In the genomic region with DNA sequence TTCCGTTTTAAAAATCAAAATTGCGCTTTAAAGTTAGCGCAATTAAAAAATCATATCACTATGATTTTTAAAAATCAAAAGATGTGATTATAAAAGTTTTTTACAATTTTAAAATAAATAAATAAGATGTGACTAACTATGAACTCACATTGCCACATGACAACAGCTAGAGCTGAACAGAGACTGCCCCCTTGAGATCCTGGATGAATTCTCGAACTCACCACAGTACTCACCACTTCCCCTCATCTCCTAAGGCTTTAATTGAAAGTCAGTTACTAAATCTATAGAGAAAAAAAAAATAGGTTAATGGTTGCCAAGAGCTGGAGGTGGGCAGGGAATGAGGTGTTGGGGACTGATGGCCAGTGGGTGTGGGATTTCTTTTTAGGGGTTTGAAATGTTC, we compare ENCODE assay signal across 11 cellular contexts.
A peak's percentile ranks its signal among the peaks of the same experiment; 100 is the strongest.
DNase-seq lines count a peak whose midpoint lies in the region; ATAC-seq, FAIRE-seq and TF ChIP-seq lines count a peak whose summit lies in the region.
"Had no signal": no experiment of that assay in that cellular context is flagged by ENCODE, and none has a peak within 500 bp of the region (broad histone marks: within the 10 kb centered on the region; RNA-seq: fewer than 3 reads in every experiment).

No MANE protein-coding gene starts in this region.

- POLR2A ChIA-PET in activated CD8-positive, alpha-beta T cell treated with anti-CD3 and anti-CD28 coated beads, Interleukin-2, amount 10 ng/mL, durations not matched to agents 7 days and 5 days (lab: Charles Lee), result interaction anchor here (0.9 kb wide), 1 partner anchor 379 kb away, joined by 4 read pairs; no protein-coding TSS in a partner anchor

- no peak overlapping the region for H3K4me3 Mint-ChIP-seq in activated CD8-positive, alpha-beta T cell treated with anti-CD3 and anti-CD28 coated beads, Interleukin-2, amount 10 ng/mL, durations not matched to agents 7 days and 5 days

- H3K4me3 ChIP-seq in Jurkat, Clone E6-1 (ENCODE audit: low read length), result no peak overlapping the region
- H3K4me3 ChIP-seq: ascending aorta, heart left ventricle had no signal

- H3K36me3 Mint-ChIP-seq in activated CD8-positive, alpha-beta T cell treated with anti-CD3 and anti-CD28 coated beads, Interleukin-2, amount 10 ng/mL, durations not matched to agents 7 days and 5 days (ENCODE audit: low read depth), result no peaks in the 10 kb centered on the region

- H3K27ac Mint-ChIP-seq in activated CD8-positive, alpha-beta T cell treated with anti-CD3 and anti-CD28 coated beads, Interleukin-2, amount 10 ng/mL, durations not matched to agents 7 days and 5 days, result no peak overlapping the region

- no peak for FAIRE-seq in D721Med (lab: Jason Lieb, UNC)

- CTCF ChIA-PET in activated CD8-positive, alpha-beta T cell treated with anti-CD3 and anti-CD28 coated beads, Interleukin-2, amount 10 ng/mL, durations not matched to agents 7 days and 5 days (lab: Charles Lee), result interaction anchor here (0.7 to 2.3 kb wide), 12 partner anchors 33 to 381 kb away, joined by 3 to 25 read pairs (median 4); no protein-coding TSS in a partner anchor

- no peaks in the 10 kb centered on the region for H3K27me3 Mint-ChIP-seq in activated CD8-positive, alpha-beta T cell treated with anti-CD3 and anti-CD28 coated beads, Interleukin-2, amount 10 ng/mL, durations not matched to agents 7 days and 5 days (ENCODE audit: low read depth)

- TF ChIP-seq CTCF in D721Med (IDR thresholded peaks at IDR 0.05; ENCODE audit: insufficient read depth, missing control alignments), result peak; percentile 9

- H3K9me3 Mint-ChIP-seq in activated CD8-positive, alpha-beta T cell treated with anti-CD3 and anti-CD28 coated beads, Interleukin-2, amount 10 ng/mL, durations not matched to agents 7 days and 5 days (ENCODE audit: insufficient read depth), result no peaks in the 10 kb centered on the region

- ATAC-seq in activated CD8-positive, alpha-beta T cell treated with anti-CD3 and anti-CD28 coated beads, Interleukin-2, amount 10 ng/mL, durations not matched to agents 7 days and 5 days, result peak; percentile 73
- ATAC-seq in GM21825 (IDR thresholded peaks at IDR 0.05; ENCODE audit: unreplicated experiment), result no peak
- ATAC-seq in HG02678 (IDR thresholded peaks at IDR 0.05; ENCODE audit: unreplicated experiment), result no peak
- ATAC-seq in HG03175 (IDR thresholded peaks at IDR 0.05; ENCODE audit: unreplicated experiment), result no peak

- peaks cover 33% of the 10 kb centered on the region for H3K4me1 Mint-ChIP-seq in activated CD8-positive, alpha-beta T cell treated with anti-CD3 and anti-CD28 coated beads, Interleukin-2, amount 10 ng/mL, durations not matched to agents 7 days and 5 days (ENCODE audit: low read depth)

- DNase-seq in D721Med (ENCODE audit: insufficient read length, low spot score) (no peak), myocyte (ENCODE audit: low read depth) (peak; percentile 26), SHP77 (lab: John Stamatoyannopoulos, UW) (no peak)
- DNase-seq in Jurkat, Clone E6-1 (ENCODE audit: low read depth, low spot score), result peak; percentile 45
- DNase-seq in activated CD8-positive, alpha-beta T cell treated with anti-CD3 and anti-CD28 coated beads, Interleukin-2, amount 10 ng/mL, durations not matched to agents 7 days and 5 days, result peak; percentile 46
- DNase-seq: heart left ventricle, NCI-H226 had no signal

Comparison
In these comparisons a context has a peak if more than half of its experiments do, and no peak if none do; other contexts are left out.
1. DNase-seq: peak in Jurkat, Clone E6-1 (single experiment), activated CD8-positive, alpha-beta T cell treated with anti-CD3 and anti-CD28 coated beads, Interleukin-2, amount 10 ng/mL, durations not matched to agents 7 days and 5 days (single experiment) and myocyte (single experiment); none in D721Med (single experiment) and SHP77 (0 of 2).